In the genomic region with DNA sequence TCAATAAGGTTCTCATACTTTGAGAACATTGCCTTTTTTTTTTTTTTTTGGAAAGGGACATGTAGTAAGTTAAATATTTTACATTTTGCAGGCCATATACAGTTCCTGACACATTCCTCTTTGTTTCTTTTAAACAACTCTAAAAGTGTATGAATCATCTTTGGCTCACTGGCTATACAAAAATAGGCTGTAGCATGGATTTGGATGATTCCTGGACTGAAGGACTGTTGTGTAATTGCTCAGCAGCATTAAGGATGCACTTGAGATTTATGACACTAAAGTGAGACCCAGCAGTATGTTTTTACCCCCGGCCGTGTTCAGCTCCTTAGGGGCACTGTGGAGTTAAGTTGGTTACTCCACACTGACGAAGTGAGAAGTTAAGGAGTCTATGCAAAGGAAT, we compare ENCODE assay signal across 13 cellular contexts. TPM values are rescaled to one million over a fixed set of nuclear protein-coding genes. Genes with fewer than 3 reads are reported as not detected.
A peak's percentile ranks its signal among the peaks of the same experiment; 100 is the strongest.
DNase-seq lines count a peak whose midpoint lies in the region; ATAC-seq, FAIRE-seq and TF ChIP-seq lines count a peak whose summit lies in the region.
"Had no signal": no experiment of that assay in that cellular context is flagged by ENCODE, and none has a peak within 500 bp of the region (broad histone marks: within the 10 kb centered on the region; RNA-seq: fewer than 3 reads in every experiment).

No MANE protein-coding gene starts in this region.

- no peak for TF ChIP-seq CTCF in adrenal gland (IDR thresholded peaks at IDR 0.05)
- no peak for TF ChIP-seq CTCF in fibroblast of villous mesenchyme (IDR thresholded peaks at IDR 0.05; ENCODE audit: insufficient read depth, low read depth, low read length)

- TF ChIP-seq POLR2A in adrenal gland (IDR thresholded peaks at IDR 0.05) = no peak

- POLR2A ChIA-PET in HEK293T (lab: Yijun Ruan, JAX) = no interaction called here

- no peaks in the 10 kb centered on the region for H3K9me3 ChIP-seq in adrenal gland (replicated peaks in 1 of 3)
- H3K9me3 ChIP-seq: Peyer's patch had no signal

- CTCF ChIA-PET in HEK293T (lab: Yijun Ruan, JAX) = no interaction called here

- intact Hi-C loops in adrenal gland (cut with DNase I) = no loop called here

- H3K27me3 ChIP-seq in adrenal gland = no peaks in the 10 kb centered on the region
- H3K27me3 ChIP-seq: Peyer's patch had no signal

- H3K4me3 ChIP-seq in adrenal gland (no peak overlapping the region), fibroblast of villous mesenchyme (ENCODE audit: low read depth, low read length) (no peak overlapping the region)
- H3K4me3 ChIP-seq: Peyer's patch had no signal

- peaks cover 0 to 5% of the 10 kb centered on the region in 2 donors for H3K4me1 ChIP-seq in adrenal gland (replicated peaks in 1 of 2)
- H3K4me1 ChIP-seq: Peyer's patch had no signal

- FAIRE-seq in urothelium cell line (lab: Jason Lieb, UNC) = no peak

- ATAC-seq in GM21576 (IDR thresholded peaks at IDR 0.05; ENCODE audit: unreplicated experiment) = no peak
- ATAC-seq: effector memory CD8-positive, alpha-beta T cell had no signal

- H3K36me3 ChIP-seq in adrenal gland (replicated peaks in 1 of 2) = peaks cover 0 to 6% of the 10 kb centered on the region in 2 donors

- DNase-seq in HEK293T (ENCODE audit: extremely low spot score) = peak; percentile 17
- DNase-seq in adrenal gland = peak in 1 of 7 donors; percentile 9
- DNase-seq in fibroblast of villous mesenchyme (ENCODE audit: low read depth) = peak; percentile 70
- DNase-seq in superior temporal gyrus (ENCODE audit: extremely low spot score) = peak; percentile 59
- DNase-seq in stimulated activated CD4-positive, alpha-beta T cell treated with anti-CD3 and anti-CD28 coated beads, Interleukin-12 subunit alpha, Interleukin-12 subunit beta, amount 100 ng/mL, for 4 hours = no peak
- no peak for DNase-seq in urothelium cell line (ENCODE audit: low spot score)
- DNase-seq: activated naive CD4-positive, alpha-beta T cell treated with Interleukin-2 at 50 U/mL for 16 hours; DMS53; effector memory CD8-positive, alpha-beta T cell; Kasumi-1; NCI-H446 treated with DMSO at 0.1 percent for 48 hours; Peyer's patch had no signal

- peak overlapping the region in 3 of 5 donors; percentile 1 to 22 (median 11) for H3K27ac ChIP-seq in adrenal gland
- H3K27ac ChIP-seq: Peyer's patch had no signal

- WGBS in adrenal gland, 4 donors = 48 to 66% (median 56%) methylated on average over 3 of the region's 3 CpGs

TF ChIP-seq in HEK293T, 16 proteins besides CTCF, POLR2A, EP300 and RAD21:
- TF ChIP-seq L3MBTL2 (conservative IDR thresholded peaks at IDR 0.05) = no peak

RNA-seq across cellular contexts. Expression of a gene that starts 41.3 kb away (rescaled TPM):
- 10 to 100 TPM; 18.0 to 64.0 (median 34.2) TPM for total RNA-seq in adrenal gland
- 10 to 100 TPM; 16.2 to 44.7 (median 24.7) TPM for polyA plus RNA-seq in adrenal gland
- 35.1 and 53.1 TPM in 2 replicates for total RNA-seq in fibroblast of villous mesenchyme

Comparison
In these comparisons a context has a peak if more than half of its experiments do, and no peak if none do; other contexts are left out.
1. DNase-seq: peak in HEK293T (single experiment), fibroblast of villous mesenchyme (single experiment) and superior temporal gyrus (single experiment); none in stimulated activated CD4-positive, alpha-beta T cell treated with anti-CD3 and anti-CD28 coated beads, Interleukin-12 subunit alpha, Interleukin-12 subunit beta, amount 100 ng/mL, for 4 hours (single experiment) and urothelium cell line (single experiment).